ENCODE assay signal across 8 cellular contexts in the genomic region with DNA sequence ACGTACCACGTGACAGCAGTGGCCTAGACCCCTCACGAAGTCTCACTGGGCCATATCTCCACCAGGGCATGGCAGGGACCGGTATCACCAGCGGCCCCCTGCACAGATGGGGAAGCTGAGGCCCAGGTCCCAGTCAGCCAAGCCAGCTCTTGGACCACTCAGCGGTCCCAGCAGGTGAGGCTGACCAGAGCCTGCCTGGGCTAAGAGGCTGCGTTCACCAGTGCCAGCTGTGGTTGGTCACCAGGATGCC. TPM values are rescaled to one million over a fixed set of nuclear protein-coding genes. Genes with fewer than 3 reads are reported as not detected.
DNase-seq lines count a peak whose midpoint lies in the region; ATAC-seq and TF ChIP-seq lines count a peak whose summit lies in the region.

No MANE protein-coding gene starts in this region.

- H3K27me3 Mint-ChIP-seq in CD14-positive monocyte (ENCODE audit: low read depth in 3 of 3): peaks cover 0 to 1% (median 0%) of the 10 kb centered on the region in 3 donors

- peaks cover 7 to 11% of the 10 kb centered on the region in 2 donors for H3K36me3 Mint-ChIP-seq in CD14-positive monocyte

- H3K79me2 ChIP-seq in Loucy (ENCODE audit: insufficient read depth, low read length): peaks cover 19% of the 10 kb centered on the region

- H3F3A ChIP-seq in Loucy (ENCODE audit: low read depth): peaks cover 3% of the 10 kb centered on the region; the same call in 1 of the 2 replicates

- TF ChIP-seq CTCF in CD14-positive monocyte (IDR thresholded peaks at IDR 0.05) (no peak), Loucy (conservative IDR thresholded peaks at IDR 0.05; ENCODE audit: low read length) (no peak), neutrophil (IDR thresholded peaks at IDR 0.05) (no peak)

- H3K4me3 ChIP-seq in Loucy (ENCODE audit: low read length, poor library complexity, severe bottlenecking) (peak overlapping the region; percentile 58), neutrophil (ENCODE audit: low read depth in 1 of 2, low read length in 1 of 2) (peak overlapping the region; percentile 61 to 69)

- DNase-seq in CD14-positive monocyte (ENCODE audit: low spot score) (no peak), dermis blood vessel endothelial cell (peak; percentile 44), DMS 273 (lab: John Stamatoyannopoulos, UW; ENCODE audit: unreplicated experiment) (no peak), iPS-NIHi7 (ENCODE audit: extremely low spot score) (no peak)
- DNase-seq in activated effector memory CD4-positive, alpha-beta T cell treated with Interleukin-2 at 50 U/mL for 16 hours: no peak

- no peaks in the 10 kb centered on the region for H3K9me2 ChIP-seq in Loucy (replicated peaks; ENCODE audit: low read depth, low read length)

- H3K4me2 ChIP-seq in Loucy (ENCODE audit: low read depth, low read length, poor library complexity, severe bottlenecking): peak overlapping the region; percentile 54

- H3K27ac ChIP-seq in neutrophil: peak overlapping the region; percentile 92

- H3K4me1 Mint-ChIP-seq in CD14-positive monocyte: peaks cover 41% of the 10 kb centered on the region

- H2AFZ ChIP-seq in Loucy (ENCODE audit: low read length): no peak overlapping the region

- ATAC-seq in HG03457 (IDR thresholded peaks at IDR 0.05; ENCODE audit: unreplicated experiment): no peak

- H3K27ac Mint-ChIP-seq in CD14-positive monocyte: peak overlapping the region; percentile 91 to 99 (median 94)

- no peaks in the 10 kb centered on the region for H3K9me3 ChIP-seq in Loucy (ENCODE audit: insufficient read depth, low read depth, low read length)
- no peaks in the 10 kb centered on the region for H3K9me3 ChIP-seq in neutrophil

- H3K27me3 ChIP-seq in Loucy (ENCODE audit: insufficient read depth, low read length, poor library complexity, severe bottlenecking): no peaks in the 10 kb centered on the region
- H3K27me3 ChIP-seq in neutrophil: no peaks in the 10 kb centered on the region

- peak overlapping the region; percentile 58 to 76 for H3K4me3 Mint-ChIP-seq in CD14-positive monocyte

- intact Hi-C loops in CD14-positive monocyte (cut with micrococcal nuclease): loop anchor here (2.0 to 10.0 kb wide), 7 partner anchors 51 to 389 kb away; partner anchors contain the start of genes CABLES2 (in 1 of the 2) and DIDO1 (in 1 of the 2)

- no peaks in the 10 kb centered on the region for H3K9me3 Mint-ChIP-seq in CD14-positive monocyte

- peak overlapping the region; percentile 51 for H3K9ac ChIP-seq in Loucy (ENCODE audit: low read depth, low read length, poor library complexity, severe bottlenecking)

- H4K20me1 ChIP-seq in Loucy (ENCODE audit: insufficient read depth, low read length, poor library complexity, severe bottlenecking): peaks cover 11% of the 10 kb centered on the region

- peaks cover 5% of the 10 kb centered on the region; the same call in 1 of the 2 replicates for H3K36me3 ChIP-seq in Loucy (ENCODE audit: insufficient read depth, low read length)
- peaks cover 5% of the 10 kb centered on the region for H3K36me3 ChIP-seq in neutrophil

- H3K4me1 ChIP-seq in Loucy (ENCODE audit: insufficient read depth, low read length, poor library complexity, severe bottlenecking): peaks cover 24% of the 10 kb centered on the region
- H3K4me1 ChIP-seq in neutrophil (ENCODE audit: control insufficient read depth in 1 of 2, insufficient read depth in 1 of 2, low read depth in 1 of 2, low read length in 1 of 2): peaks cover 29 to 44% of the 10 kb centered on the region in 2 experiments

RNA-seq across cellular contexts. Expression of gene MRGBP, which starts 2.6 kb away (rescaled TPM):
- 10 to 100 TPM; 10.2 to 10.5 TPM for polyA plus RNA-seq in CD14-positive monocyte
- total RNA-seq in dermis blood vessel endothelial cell: 18.5 and 19.5 TPM in 2 replicates

RNA-seq across cellular contexts. Expression of gene OGFR, which starts 11.0 kb away (rescaled TPM):
- 10 to 100 TPM; 47.8 to 79.3 TPM for polyA plus RNA-seq in CD14-positive monocyte
- total RNA-seq in dermis blood vessel endothelial cell: 48.8 and 58.4 TPM in 2 replicates

RNA-seq across cellular contexts. Expression of gene COL9A3, which starts 23.2 kb away (rescaled TPM):
- polyA plus RNA-seq in CD14-positive monocyte: 1 to 10 TPM; 1.8 to 2.6 TPM
- total RNA-seq in dermis blood vessel endothelial cell: 1.3 and 1.9 TPM in 2 replicates
